In the genomic region with DNA sequence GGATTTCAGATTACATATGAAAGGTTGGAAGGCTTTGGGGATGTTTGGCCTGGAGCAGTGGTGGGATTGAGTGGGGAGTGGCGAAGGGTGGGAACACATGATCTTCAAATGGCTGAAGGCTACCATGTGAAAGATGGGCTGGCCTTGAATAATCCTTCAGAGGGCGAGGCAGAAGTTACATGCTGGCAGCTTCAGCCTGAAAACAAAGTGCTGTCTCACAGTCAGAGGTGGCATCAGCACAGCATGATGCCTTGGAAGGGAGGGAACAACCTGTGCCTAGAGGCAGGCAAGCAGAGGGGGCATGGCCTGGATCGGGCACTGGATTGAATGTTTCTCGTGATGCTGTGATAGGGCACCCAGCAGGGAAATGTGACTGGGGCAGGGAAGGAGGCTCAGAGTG, we compare ENCODE assay signal across 15 cellular contexts.
"Had no signal": no experiment of that assay in that cellular context is flagged by ENCODE, and none has a peak within 500 bp of the region (broad histone marks: within the 10 kb centered on the region; RNA-seq: fewer than 3 reads in every experiment).

No MANE protein-coding gene starts in this region.

- H3K4me1 ChIP-seq: ascending aorta, heart right ventricle, pancreas, upper lobe of right lung had no signal

- H3K9me3 Mint-ChIP-seq: activated naive CD8-positive, alpha-beta T cell treated with anti-CD3 and anti-CD28 coated beads, Interleukin-2, amount 50 U/mL, for 24 hours; nephron progenitor cell; stimulated activated naive CD8-positive, alpha-beta T cell treated with anti-CD3 and anti-CD28 coated beads, Interleukin-15, Interleukin-2, amounts not matched to agents 100 ng/mL and 50 ng/mL, for 24 hours had no signal

- H3K4me3 Mint-ChIP-seq: activated naive CD8-positive, alpha-beta T cell treated with anti-CD3 and anti-CD28 coated beads, Interleukin-2, amount 50 U/mL, for 24 hours; nephron progenitor cell; stimulated activated naive CD8-positive, alpha-beta T cell treated with anti-CD3 and anti-CD28 coated beads, Interleukin-15, Interleukin-2, amounts not matched to agents 100 ng/mL and 50 ng/mL, for 24 hours had no signal

- H3K27me3 ChIP-seq: ascending aorta, pancreas, upper lobe of right lung had no signal

- ATAC-seq: activated naive CD8-positive, alpha-beta T cell treated with anti-CD3 and anti-CD28 coated beads, Interleukin-2, amount 50 U/mL, for 24 hours; heart right ventricle; pancreas; upper lobe of right lung had no signal

- H3K4me1 Mint-ChIP-seq: activated naive CD8-positive, alpha-beta T cell treated with anti-CD3 and anti-CD28 coated beads, Interleukin-2, amount 50 U/mL, for 24 hours had no signal

- H3K27ac Mint-ChIP-seq: activated naive CD8-positive, alpha-beta T cell treated with anti-CD3 and anti-CD28 coated beads, Interleukin-2, amount 50 U/mL, for 24 hours; nephron progenitor cell; stimulated activated naive CD8-positive, alpha-beta T cell treated with anti-CD3 and anti-CD28 coated beads, Interleukin-15, Interleukin-2, amounts not matched to agents 100 ng/mL and 50 ng/mL, for 24 hours had no signal

- H3K9me3 ChIP-seq: ascending aorta, heart right ventricle, pancreas, upper lobe of right lung had no signal

- H3K4me3 ChIP-seq: ascending aorta, cardiac muscle cell, heart right ventricle, pancreas, upper lobe of right lung had no signal

- DNase-seq: activated CD4-positive, alpha-beta T cell treated with anti-CD3 and anti-CD28 coated beads for 1 hour; activated CD4-positive, alpha-beta T cell treated with anti-CD3 and anti-CD28 coated beads, Interleukin-2, amount 50 U/mL, for 48 hours; activated naive CD4-positive, alpha-beta T cell; activated naive CD8-positive, alpha-beta T cell treated with anti-CD3 and anti-CD28 coated beads, Interleukin-2, amount 50 U/mL, for 24 hours; effector CD4-positive, alpha-beta T cell; heart right ventricle; kidney; mesendoderm; nephron progenitor cell; pancreas; stimulated activated CD4-positive, alpha-beta T cell treated with anti-CD3 and anti-CD28 coated beads, Interleukin-2, amount 100 ng/mL, for 48 hours; upper lobe of right lung had no signal

- H3K36me3 ChIP-seq: ascending aorta, cardiac muscle cell, heart right ventricle, pancreas, upper lobe of right lung had no signal

- H3K27ac ChIP-seq: ascending aorta, cardiac muscle cell, heart right ventricle, pancreas, upper lobe of right lung had no signal
